In the genomic region with DNA sequence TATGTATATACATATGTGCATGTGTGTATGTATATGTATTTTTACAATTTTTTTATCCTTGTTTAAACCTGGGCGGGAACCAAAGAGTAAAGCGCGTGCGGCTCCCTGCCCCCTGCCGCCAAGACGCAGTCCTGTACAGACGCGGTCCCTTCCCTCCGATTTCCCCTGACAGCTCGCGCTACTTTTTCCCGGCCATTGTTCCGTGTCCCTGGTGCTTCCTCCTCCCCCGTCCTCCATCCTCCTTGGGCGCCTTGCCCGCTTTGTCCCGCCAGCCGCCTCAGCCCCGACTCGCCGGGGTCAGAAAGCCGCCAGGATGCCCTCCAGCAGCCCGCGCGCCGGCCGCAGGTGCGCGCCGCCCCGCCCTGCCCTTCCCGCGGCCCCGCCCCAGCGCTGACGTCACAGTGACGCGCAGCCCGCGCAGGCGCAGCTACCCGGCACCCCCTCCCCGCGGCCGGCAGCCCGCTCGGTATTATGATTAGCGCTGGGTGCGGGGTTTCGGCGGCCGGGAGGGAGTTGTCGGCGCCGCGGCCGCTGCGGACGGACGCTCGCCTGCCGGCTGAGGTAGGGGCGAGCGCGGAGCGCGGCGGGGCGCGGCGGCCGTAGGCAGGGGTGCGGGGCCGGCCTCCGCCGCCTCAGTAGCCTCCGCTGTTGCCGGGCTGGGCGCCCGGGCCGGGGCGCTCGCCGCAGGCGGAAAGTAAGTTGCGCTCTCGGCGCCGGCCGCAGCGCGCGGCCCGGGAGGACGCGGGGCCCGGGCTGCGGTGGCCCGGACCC, we compare ENCODE assay signal across 8 cellular contexts. TPM values are rescaled to one million over a fixed set of nuclear protein-coding genes. Genes with fewer than 3 reads are reported as not detected.
DNase-seq lines count a peak whose midpoint lies in the region; ATAC-seq and TF ChIP-seq lines count a peak whose summit lies in the region.

Gene SNRK (plus strand): TSS at position 426 of the 771 bp plus-strand sequence. CDS start 16,664 bp downstream, outside the sequence.

- H3K27me3 ChIP-seq in right lobe of liver: no peaks in the 10 kb centered on the region

- TF ChIP-seq POLR2A in right lobe of liver (IDR thresholded peaks at IDR 0.05): peak; percentile 98

- peak; percentile 23 for DNase-seq in AG09319 (ENCODE audit: extremely low read depth, low read depth)
- DNase-seq in NCI-H446 treated with DMSO at 0.1 percent for 48 hours (lab: John Stamatoyannopoulos, UW): peak; percentile 30
- DNase-seq in activated CD4-positive, alpha-beta T cell treated with anti-CD3 and anti-CD28 coated beads, Interleukin-2, amount 50 U/mL, for 4 hours: peak; percentile 87 to 88
- DNase-seq in dermis microvascular lymphatic vessel endothelial cell (ENCODE audit: low read depth in 2 of 2): peak; percentile 52 to 96
- DNase-seq in right lobe of liver: peak; percentile 94 to 95 (median 95)
- DNase-seq in stimulated activated CD4-positive, alpha-beta T cell treated with anti-CD3 and anti-CD28 coated beads, Interleukin-4, amount 100 ng/mL, for 4 hours: peak; percentile 83 to 97

- no peaks in the 10 kb centered on the region for H3K9me3 ChIP-seq in right lobe of liver

- ATAC-seq in GM18861 (IDR thresholded peaks at IDR 0.05; ENCODE audit: unreplicated experiment) (peak; percentile 56), HG03097 (IDR thresholded peaks at IDR 0.05; ENCODE audit: low FRiP score, unreplicated experiment) (peak; percentile 86), right lobe of liver (peak; percentile 81 to 90 (median 88))

- under 1% methylated on average over 14 of the region's 99 CpGs for WGBS in right lobe of liver (ENCODE audit: insufficient coverage, low coverage, low lambda C conversion rate, missing lambda C conversion rate)

- peak within 1 kb of the TSS; percentile 46 to 66 (median 57) for H3K4me3 ChIP-seq in right lobe of liver

- no peaks in the 10 kb centered on the region for H3K36me3 ChIP-seq in right lobe of liver

- peaks cover 0 to 34% (median 6%) of the 10 kb centered on the region in 4 donors for H3K4me1 ChIP-seq in right lobe of liver

- TF ChIP-seq CTCF in AG09319 (IDR thresholded peaks at IDR 0.05; ENCODE audit: low read depth, low read length): no peak
- TF ChIP-seq CTCF in right lobe of liver (IDR thresholded peaks at IDR 0.05): peak; percentile 17 to 35 (median 31)

- H3K27ac ChIP-seq in right lobe of liver: peak within 1 kb of the TSS; percentile 78 to 96 (median 80)

- intact Hi-C loops in right lobe of liver (cut with DNase I): no loop called here

RNA-seq across cellular contexts. Expression of gene SNRK, which starts in this region (rescaled TPM):
- 108 and 168 TPM in 2 replicates for total RNA-seq in dermis microvascular lymphatic vessel endothelial cell
- 10 to 100 TPM; 14.0 to 26.2 (median 15.3) TPM for total RNA-seq in right lobe of liver

Comparison
In these comparisons a context has a peak if more than half of its experiments do, and no peak if none do; other contexts are left out.
1. Peak in every context shown above with its lines: DNase-seq, ATAC-seq, H3K4me3 ChIP-seq and H3K27ac ChIP-seq.
2. DNase-seq: peak in every context shown above with its lines; median percentile 95 in right lobe of liver; 90 in stimulated activated CD4-positive, alpha-beta T cell treated with anti-CD3 and anti-CD28 coated beads, Interleukin-4, amount 100 ng/mL, for 4 hours; 88 in activated CD4-positive, alpha-beta T cell treated with anti-CD3 and anti-CD28 coated beads, Interleukin-2, amount 50 U/mL, for 4 hours; 74 in dermis microvascular lymphatic vessel endothelial cell; 30 in NCI-H446 treated with DMSO at 0.1 percent for 48 hours; 23 in AG09319.